ENCODE assay signal across 8 cellular contexts in genomic region chr10:44300666-44301649, GRCh38.
DNase-seq lines count a peak whose midpoint lies in the region; ATAC-seq and TF ChIP-seq lines count a peak whose summit lies in the region.

No MANE protein-coding gene starts in this region.

- POLR2A ChIA-PET in AG04450 (lab: Yijun Ruan, JAX) = no interaction called here

- H3K9me3 ChIP-seq in AG04450 (ENCODE audit: control insufficient read depth, insufficient read depth, low read length) = peaks cover 4% of the 10 kb centered on the region; the same call in 1 of the 2 replicates
- peaks cover 4% of the 10 kb centered on the region for H3K9me3 ChIP-seq in mesenchymal stem cell (ENCODE audit: control insufficient read depth, low read length)

- H3K27ac ChIP-seq in AG04450 (ENCODE audit: low read depth, low read length) = peak overlapping the region; percentile 74
- H3K27ac ChIP-seq in mesenchymal stem cell (ENCODE audit: low read length, poor library complexity, severe bottlenecking) = peak overlapping the region; percentile 80

- H2AFZ ChIP-seq in mesenchymal stem cell (ENCODE audit: low read depth, low read length) = no peak overlapping the region

- no peak overlapping the region for H3K18ac ChIP-seq in mesenchymal stem cell (ENCODE audit: low read depth in 1 of 2, low read length in 2 of 2)

- no peak overlapping the region for H3K4me3 Mint-ChIP-seq in activated naive CD4-positive, alpha-beta T cell treated with anti-CD3 and anti-CD28 coated beads for 36 hours

- H2AK5ac ChIP-seq in mesenchymal stem cell (ENCODE audit: low read length, severe bottlenecking) = peak overlapping the region; percentile 47

- DNase-seq in AG04450 (ENCODE audit: low read depth, low spot score) = peak; percentile 94
- peak; percentile 92 for DNase-seq in T1000 (lab: John Stamatoyannopoulos, UW)
- peak; percentile 89 for DNase-seq in mesenchymal stem cell
- no peak for DNase-seq in cortex of kidney (lab: John Stamatoyannopoulos, UW)
- DNase-seq in activated naive CD4-positive, alpha-beta T cell treated with anti-CD3 and anti-CD28 coated beads for 36 hours = no peak
- no peak for DNase-seq in lower leg skin (ENCODE audit: low spot score in 2 of 2)

- peak overlapping the region; percentile 20 for H2BK5ac ChIP-seq in mesenchymal stem cell (ENCODE audit: low read depth, low read length, poor library complexity, severe bottlenecking)

- no peak overlapping the region for H2BK120ac ChIP-seq in mesenchymal stem cell (ENCODE audit: low read depth, low read length)

- H3K4me1 ChIP-seq in mesenchymal stem cell (ENCODE audit: control insufficient read depth, insufficient read depth, low read depth, low read length) = peaks cover 11% of the 10 kb centered on the region

- WGBS in mesenchymal stem cell = 52% methylated on average over 7 of the region's 7 CpGs
- 37 to 39% methylated on average over 7 of the region's 7 CpGs for WGBS in lower leg skin, 2 donors

- no peak overlapping the region for H3K4me3 ChIP-seq in AG04450 (ENCODE audit: low read depth, low read length)
- H3K4me3 ChIP-seq in mesenchymal stem cell (ENCODE audit: insufficient read depth in 1 of 2, low read depth in 1 of 2, low read length in 2 of 2) = no peak overlapping the region
- no peak overlapping the region for H3K4me3 ChIP-seq in lower leg skin (ENCODE audit: low read depth, poor library complexity, severe bottlenecking)

- CTCF ChIA-PET in AG04450 (lab: Charles Lee) = interaction anchor here (0.6 to 2.8 kb wide), 3 partner anchors 10 to 564 kb away, joined by 3 to 12 read pairs (median 4); no protein-coding TSS in a partner anchor
- CTCF ChIA-PET in activated naive CD4-positive, alpha-beta T cell treated with anti-CD3 and anti-CD28 coated beads for 36 hours (lab: Charles Lee) = no interaction called here

- H2BK12ac ChIP-seq in mesenchymal stem cell (ENCODE audit: low read length in 2 of 2) = peak overlapping the region in 1 of 2 experiments; percentile 24

- no peak overlapping the region for H2BK15ac ChIP-seq in mesenchymal stem cell (ENCODE audit: low read depth, poor library complexity, severe bottlenecking)

- no peaks in the 10 kb centered on the region for H3K4me1 Mint-ChIP-seq in activated naive CD4-positive, alpha-beta T cell treated with anti-CD3 and anti-CD28 coated beads for 36 hours (ENCODE audit: low read depth)

- no peak for TF ChIP-seq POLR2A in lower leg skin (IDR thresholded peaks at IDR 0.05)

- ATAC-seq in GM18868 (IDR thresholded peaks at IDR 0.05; ENCODE audit: unreplicated experiment) (peak; percentile 97), HG03103 (IDR thresholded peaks at IDR 0.05; ENCODE audit: low read depth, unreplicated experiment) (peak; percentile 74)

- intact Hi-C loops in activated naive CD4-positive, alpha-beta T cell treated with anti-CD3 and anti-CD28 coated beads for 36 hours (cut with micrococcal nuclease) = no loop called here
- intact Hi-C loops in lower leg skin (cut with DNase I; ENCODE audit: low total_unique reads) = no loop called here

- H3K36me3 Mint-ChIP-seq in activated naive CD4-positive, alpha-beta T cell treated with anti-CD3 and anti-CD28 coated beads for 36 hours (ENCODE audit: low read depth) = no peaks in the 10 kb centered on the region

- no peak overlapping the region for H3K4me2 ChIP-seq in mesenchymal stem cell (ENCODE audit: low read length, poor library complexity, severe bottlenecking)

- no peaks in the 10 kb centered on the region for H3K79me1 ChIP-seq in mesenchymal stem cell (replicated peaks; ENCODE audit: low read length, poor library complexity, severe bottlenecking)

- no peak overlapping the region for H3K27ac Mint-ChIP-seq in activated naive CD4-positive, alpha-beta T cell treated with anti-CD3 and anti-CD28 coated beads for 36 hours

- no peak for TF ChIP-seq CTCF in AG04450 (IDR thresholded peaks at IDR 0.05; ENCODE audit: low read depth, low read length)
- no peak for TF ChIP-seq CTCF in lower leg skin (IDR thresholded peaks at IDR 0.05)

- H3K4ac ChIP-seq in mesenchymal stem cell (ENCODE audit: low read depth in 1 of 2, low read length in 2 of 2) = no peak overlapping the region

- H3K9ac ChIP-seq in mesenchymal stem cell (ENCODE audit: low read length) = peak overlapping the region; percentile 7

- H4K91ac ChIP-seq in mesenchymal stem cell (ENCODE audit: low read length) = no peak overlapping the region

- H3K27me3 ChIP-seq in AG04450 (ENCODE audit: control insufficient read depth, insufficient read depth, low read length) (no peaks in the 10 kb centered on the region), mesenchymal stem cell (ENCODE audit: control insufficient read depth in 1 of 2, insufficient read depth in 1 of 2, low read length in 2 of 2) (no peaks in the 10 kb centered on the region)

- H3K9me3 Mint-ChIP-seq in activated naive CD4-positive, alpha-beta T cell treated with anti-CD3 and anti-CD28 coated beads for 36 hours = peaks cover 7% of the 10 kb centered on the region

- H4K8ac ChIP-seq in mesenchymal stem cell (ENCODE audit: low read length) = no peak overlapping the region

- H3K36me3 ChIP-seq in mesenchymal stem cell (ENCODE audit: control insufficient read depth in 1 of 2, insufficient read depth in 2 of 2, low read depth in 1 of 2, low read length in 2 of 2) = no peaks in the 10 kb centered on the region

- peak overlapping the region in 1 of 2 experiments; percentile 36 for H3K14ac ChIP-seq in mesenchymal stem cell (ENCODE audit: low read length in 2 of 2)

- H3K27me3 Mint-ChIP-seq in activated naive CD4-positive, alpha-beta T cell treated with anti-CD3 and anti-CD28 coated beads for 36 hours (ENCODE audit: low read depth) = peaks cover 4% of the 10 kb centered on the region

- H3K23ac ChIP-seq in mesenchymal stem cell (ENCODE audit: low read length in 2 of 2) = peak overlapping the region in 1 of 2 experiments; percentile 50

Comparison
In these comparisons a context has a peak if more than half of its experiments do, and no peak if none do; other contexts are left out.
1. DNase-seq: peak in AG04450 (single experiment), T1000 (single experiment) and mesenchymal stem cell (single experiment); none in cortex of kidney (single experiment), activated naive CD4-positive, alpha-beta T cell treated with anti-CD3 and anti-CD28 coated beads for 36 hours (single experiment) and lower leg skin (0 of 2).